Comparison of ENCODE assay signal across 10 cellular contexts in the genomic region with DNA sequence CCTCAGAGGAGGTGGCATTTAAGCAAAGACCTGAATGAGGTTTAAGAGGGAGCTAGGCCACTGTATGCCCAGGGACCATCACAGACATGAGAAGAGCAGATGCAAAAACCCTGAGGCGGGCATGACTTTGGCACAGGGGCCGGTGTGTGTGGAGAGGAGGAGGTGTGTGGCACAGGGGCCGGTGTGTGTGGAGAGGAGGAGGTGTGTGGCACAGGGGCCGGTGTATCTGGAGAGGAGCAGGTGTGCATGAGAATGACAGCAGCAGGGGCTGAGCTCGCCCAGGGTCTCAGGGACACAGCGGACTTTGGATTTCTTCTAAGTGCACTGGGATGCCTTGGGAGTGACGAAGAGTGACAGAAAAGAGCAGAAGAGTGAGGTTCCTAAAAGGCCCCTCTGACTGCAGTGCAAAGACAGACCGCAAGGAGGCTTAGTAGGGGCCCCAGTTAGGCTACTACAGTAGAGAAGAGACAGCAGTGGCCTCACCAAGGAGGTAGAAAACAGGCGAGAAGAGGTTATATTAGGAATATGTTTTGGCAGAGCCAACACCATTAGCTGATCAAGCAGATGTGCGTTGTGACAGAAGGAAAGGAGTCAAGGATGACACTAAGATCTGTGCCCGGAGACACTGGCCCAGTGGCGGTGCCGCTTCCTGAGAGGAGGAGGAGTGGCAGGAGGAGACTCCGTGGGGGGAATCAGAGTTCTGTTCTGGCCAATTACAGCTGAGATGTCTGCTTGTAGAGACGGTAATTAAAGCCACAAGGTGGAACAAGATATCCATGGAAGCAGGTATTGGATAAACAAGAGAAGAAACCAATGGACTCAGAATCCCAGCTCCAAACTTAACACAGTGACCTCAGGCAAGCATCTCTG. TPM values are rescaled to one million over a fixed set of nuclear protein-coding genes. Genes with fewer than 3 reads are reported as not detected.
DNase-seq lines count a peak whose midpoint lies in the region; ATAC-seq and TF ChIP-seq lines count a peak whose summit lies in the region.
"Had no signal": no experiment of that assay in that cellular context is flagged by ENCODE, and none has a peak within 500 bp of the region (broad histone marks: within the 10 kb centered on the region; RNA-seq: fewer than 3 reads in every experiment).

No MANE protein-coding gene starts in this region.

- DNase-seq in CD8-positive, alpha-beta T cell = no peak
- DNase-seq in IMR-90 (no peak), mammary epithelial cell (no peak), NCI-H226 (no peak), SW480 (ENCODE audit: low spot score) (no peak), inferior parietal cortex (ENCODE audit: extremely low spot score) (no peak)
- no peak for DNase-seq in activated CD4-positive, CD25-positive, alpha-beta regulatory T cell treated with anti-CD3 and anti-CD28 coated beads, Interleukin-2, amount 50 U/mL, for 72 hours
- DNase-seq: NCI-H1436, RPMI8226 had no signal

- peaks cover 56% of the 10 kb centered on the region for H3K4me1 Mint-ChIP-seq in CD8-positive, alpha-beta T cell (ENCODE audit: low read depth)
- peaks cover 56% of the 10 kb centered on the region for H3K4me1 Mint-ChIP-seq in nephron

- H2BK20ac ChIP-seq in IMR-90 (ENCODE audit: low read depth, low read length) = no peak overlapping the region

- no peak for TF ChIP-seq RAD21 in IMR-90 (IDR thresholded peaks at IDR 0.05; ENCODE audit: low read length)

- ATAC-seq in CD8-positive, alpha-beta T cell = no peak
- no peak for ATAC-seq in IMR-90 (ENCODE audit: low read depth)

- peaks cover 53 to 83% of the 10 kb centered on the region in 2 experiments for H3K79me1 ChIP-seq in IMR-90 (ENCODE audit: low read depth in 1 of 2, low read length in 2 of 2)

- H3K4me3 Mint-ChIP-seq in CD8-positive, alpha-beta T cell = no peak overlapping the region
- H3K4me3 Mint-ChIP-seq in nephron = no peak overlapping the region

- H3K4me2 ChIP-seq in IMR-90 (ENCODE audit: low read depth, low read length) = no peak overlapping the region
- H3K4me2 ChIP-seq in mammary epithelial cell (ENCODE audit: insufficient read depth, low read depth, low read length) = no peak overlapping the region

- no peak overlapping the region for H3K27ac ChIP-seq in CD8-positive, alpha-beta T cell (ENCODE audit: low read depth, low read length)
- H3K27ac ChIP-seq in IMR-90 (ENCODE audit: insufficient read depth, low read length) (no peak overlapping the region), mammary epithelial cell (ENCODE audit: insufficient read depth, low read depth, low read length) (no peak overlapping the region)

- H3K56ac ChIP-seq in IMR-90 (ENCODE audit: extremely low read depth, insufficient read depth, low read length) = no peak overlapping the region

- no peak overlapping the region for H3K9ac ChIP-seq in IMR-90 (ENCODE audit: low read depth, low read length)
- no peak overlapping the region for H3K9ac ChIP-seq in mammary epithelial cell (ENCODE audit: insufficient read depth, low read length)

- peak overlapping the region in 1 of 2 experiments; percentile 39; a peak in 1 of 4 replicates for H4K8ac ChIP-seq in IMR-90 (ENCODE audit: low read depth in 2 of 2, low read length in 2 of 2)

- H3K27ac Mint-ChIP-seq in CD8-positive, alpha-beta T cell = peak overlapping the region; percentile 8
- H3K27ac Mint-ChIP-seq in nephron = peak overlapping the region; percentile 5 to 63 (median 22)

- H3K4me3 ChIP-seq in CD8-positive, alpha-beta T cell (ENCODE audit: low read depth, low read length) = no peak overlapping the region
- H3K4me3 ChIP-seq in IMR-90 (ENCODE audit: insufficient read depth, low read depth, low read length) (no peak overlapping the region), mammary epithelial cell (replicated peaks in 1 of 3; ENCODE audit: insufficient read depth in 1 of 3, low read depth in 2 of 3, low read length in 3 of 3) (no peak overlapping the region)

- no peak overlapping the region for H2BK5ac ChIP-seq in IMR-90 (ENCODE audit: low read depth, low read length, poor library complexity, severe bottlenecking)

- H3K9me1 ChIP-seq in IMR-90 (ENCODE audit: insufficient read depth, low read length) = peaks cover 29% of the 10 kb centered on the region

- TF ChIP-seq POLR2A in IMR-90 (IDR thresholded peaks at IDR 0.05; ENCODE audit: low read depth, low read length) = no peak

- no peak overlapping the region for H3K14ac ChIP-seq in IMR-90 (replicated peaks; ENCODE audit: low read depth, low read length)

- intact Hi-C loops in CD8-positive, alpha-beta T cell (cut with DNase I, micrococcal nuclease) = no loop called here
- intact Hi-C loops in IMR-90 (cut with micrococcal nuclease) (no loop called here), mammary epithelial cell (cut with micrococcal nuclease) (no loop called here)

- BruUV-seq in IMR-90 (replicated peaks; lab: Mats Ljungman, UMichigan) (no TSS peak), mammary epithelial cell (replicated peaks; lab: Mats Ljungman, UMichigan) (no TSS peak)

- H3K9me3 ChIP-seq in CD8-positive, alpha-beta T cell (ENCODE audit: low read length) = no peaks in the 10 kb centered on the region
- no peaks in the 10 kb centered on the region for H3K9me3 ChIP-seq in IMR-90 (ENCODE audit: control insufficient read depth, insufficient read depth, low read length)
- no peaks in the 10 kb centered on the region for H3K9me3 ChIP-seq in mammary epithelial cell (replicated peaks; ENCODE audit: insufficient read depth, low read length)

- H2AFZ ChIP-seq in IMR-90 (replicated peaks; ENCODE audit: low read length, poor library complexity) = no peak overlapping the region
- no peak overlapping the region for H2AFZ ChIP-seq in mammary epithelial cell (ENCODE audit: low read depth, low read length)

- H2AK9ac ChIP-seq in IMR-90 (replicated peaks; ENCODE audit: low read depth, low read length, poor library complexity) = no peak overlapping the region

- peaks cover 21% of the 10 kb centered on the region for H3K4me1 ChIP-seq in CD8-positive, alpha-beta T cell (ENCODE audit: insufficient read depth, low read length)
- H3K4me1 ChIP-seq in IMR-90 (ENCODE audit: control insufficient read depth, insufficient read depth, low read length) (peaks cover 25% of the 10 kb centered on the region), mammary epithelial cell (ENCODE audit: insufficient read depth, low read length) (peaks cover 26% of the 10 kb centered on the region)

- H4K5ac ChIP-seq in IMR-90 (ENCODE audit: low read depth, low read length) = no peak overlapping the region

- H3K36me3 ChIP-seq in CD8-positive, alpha-beta T cell (ENCODE audit: insufficient read depth, low read length) = no peaks in the 10 kb centered on the region
- peaks cover 8% of the 10 kb centered on the region; the same call in 1 of the 2 replicates for H3K36me3 ChIP-seq in IMR-90 (ENCODE audit: control insufficient read depth, insufficient read depth, low read length)
- no peaks in the 10 kb centered on the region for H3K36me3 ChIP-seq in mammary epithelial cell (ENCODE audit: insufficient read depth, low read length)

- 77% methylated on average over 9 of the region's 15 CpGs; no CpG with 5 or more reads in 1 of the 2 experiments for WGBS in IMR-90 (ENCODE audit: extremely low coverage in 2 of 2, insufficient read length in 1 of 2), 2 experiments
- 83% methylated on average over 13 of the region's 15 CpGs for WGBS in mammary epithelial cell (ENCODE audit: low coverage, missing lambda C conversion rate)

- H3K27me3 Mint-ChIP-seq in CD8-positive, alpha-beta T cell (ENCODE audit: low read depth) = no peaks in the 10 kb centered on the region
- H3K27me3 Mint-ChIP-seq in nephron (ENCODE audit: low read depth) = no peaks in the 10 kb centered on the region

- CTCF ChIA-PET in CD8-positive, alpha-beta T cell (lab: Charles Lee) = interaction anchor here (1.9 kb wide), 1 partner anchor 142 kb away, joined by 5 read pairs; no protein-coding TSS in a partner anchor
- CTCF ChIA-PET in IMR-90 (lab: Yijun Ruan, JAX) = interaction anchor here (0.6 to 0.8 kb wide), 2 partner anchors 125 to 142 kb away, joined by 3 read pairs; no protein-coding TSS in a partner anchor
- CTCF ChIA-PET in mammary epithelial cell (lab: Charles Lee; ENCODE audit: low non-redundant PET) = no interaction called here

- peak overlapping the region; percentile 6 for H2AK5ac ChIP-seq in IMR-90 (ENCODE audit: low read depth, low read length)

- TF ChIP-seq CTCF in CD8-positive, alpha-beta T cell (IDR thresholded peaks at IDR 0.05) = no peak
- TF ChIP-seq CTCF in IMR-90 (conservative IDR thresholded peaks at IDR 0.05; ENCODE audit: low read depth, low read length) = peak; percentile 25; the same call in 1 of the 2 replicates
- TF ChIP-seq CTCF in mammary epithelial cell (conservative IDR thresholded peaks at IDR 0.05 in 1 of 2, IDR thresholded peaks at IDR 0.05 in 1 of 2; ENCODE audit: extremely low read depth in 1 of 2, insufficient read depth in 1 of 2, low read depth in 1 of 2, low read length in 2 of 2) = peak; percentile 21 to 50
- peak; percentile 43 to 60 (median 57) for TF ChIP-seq CTCF in nephron (IDR thresholded peaks at IDR 0.05; ENCODE audit: unreplicated experiment in 3 of 3)

- H3K18ac ChIP-seq in IMR-90 (ENCODE audit: low read depth, low read length) = no peak overlapping the region

- no peaks in the 10 kb centered on the region for H3K27me3 ChIP-seq in CD8-positive, alpha-beta T cell (ENCODE audit: insufficient read depth, low read length)
- no peaks in the 10 kb centered on the region for H3K27me3 ChIP-seq in IMR-90 (ENCODE audit: control insufficient read depth, insufficient read depth, low read length)
- H3K27me3 ChIP-seq in mammary epithelial cell (ENCODE audit: insufficient read depth, low read length) = no peaks in the 10 kb centered on the region

- POLR2A ChIA-PET in CD8-positive, alpha-beta T cell (lab: Charles Lee) = no interaction called here
- POLR2A ChIA-PET in IMR-90 (lab: Charles Lee; ENCODE audit: unreplicated experiment) = no interaction called here

- peaks cover 42% of the 10 kb centered on the region for H3K36me3 Mint-ChIP-seq in CD8-positive, alpha-beta T cell
- H3K36me3 Mint-ChIP-seq in nephron (ENCODE audit: low read depth) = peaks cover 7% of the 10 kb centered on the region

- H3K79me2 ChIP-seq in mammary epithelial cell (ENCODE audit: insufficient read depth, low read length) = peaks cover 75% of the 10 kb centered on the region

- peaks cover 14% of the 10 kb centered on the region; the same call in 1 of the 2 replicates for H4K20me1 ChIP-seq in IMR-90 (ENCODE audit: insufficient read depth, low read length)
- H4K20me1 ChIP-seq in mammary epithelial cell (ENCODE audit: insufficient read depth, low read length) = no peaks in the 10 kb centered on the region

- no peaks in the 10 kb centered on the region for H3K9me3 Mint-ChIP-seq in CD8-positive, alpha-beta T cell
- no peaks in the 10 kb centered on the region for H3K9me3 Mint-ChIP-seq in nephron

- no peak overlapping the region for H2BK120ac ChIP-seq in IMR-90 (ENCODE audit: low read depth, low read length)

- no peak overlapping the region for H4K91ac ChIP-seq in IMR-90 (ENCODE audit: insufficient read depth, low read depth, low read length)

- no peak overlapping the region for H3K4ac ChIP-seq in IMR-90 (ENCODE audit: low read depth, low read length)

- dilution Hi-C loops in IMR-90 (cut with HindIII; ENCODE audit: low sequenced_read_pairs, unreplicated experiment) = no loop called here
- dilution Hi-C loops in mammary epithelial cell (cut with HindIII; ENCODE audit: low sequenced_read_pairs) = no loop called here

- in situ Hi-C loops in IMR-90 (cut with MboI; ENCODE audit: low sequenced_read_pairs) (no loop called here), mammary epithelial cell (cut with MboI; ENCODE audit: low sequenced_read_pairs in 2 of 2) (no loop called here)

- no peak overlapping the region for H2BK15ac ChIP-seq in IMR-90 (ENCODE audit: low read depth, low read length)

- peak overlapping the region; percentile 44; the same call in 1 of the 2 replicates for H3K23ac ChIP-seq in IMR-90 (ENCODE audit: low read depth, low read length)

RNA-seq across cellular contexts. Expression of a gene that starts 18.4 kb away (rescaled TPM):
- 100 to 1,000 TPM; 106 to 115 TPM for total RNA-seq in CD8-positive, alpha-beta T cell
- 26.3 and 29.7 TPM in 2 replicates for total RNA-seq in IMR-90 (2012; rRNA removed)
- polyA plus RNA-seq in IMR-90 (2012; rRNA removed) = 58.2 and 65.5 TPM in 2 replicates
- polyA plus RNA-seq in IMR-90 (2012; cell fraction: cytosol; rRNA removed) = 27.1 and 37.4 TPM in 2 replicates
- 190 and 417 TPM in 2 replicates for polyA plus RNA-seq in IMR-90 (2012; cell fraction: nucleus; rRNA removed; ENCODE audit: low replicate concordance)
- 10 to 100 TPM; 26.2 to 36.6 TPM for total RNA-seq in mammary epithelial cell
- polyA plus RNA-seq in mammary epithelial cell = 25.2 TPM
- polyA minus RNA-seq in mammary epithelial cell = 13.7 TPM

RNA-seq across cellular contexts. Expression of a gene that starts 46.6 kb away (rescaled TPM):
- not detected for total RNA-seq in CD8-positive, alpha-beta T cell
- total RNA-seq in IMR-90 (2012; rRNA removed) (not detected in 2 replicates), mammary epithelial cell (not detected)
- polyA plus RNA-seq in IMR-90 (2012; rRNA removed) (not detected in 2 replicates), mammary epithelial cell (not detected)
- not detected in 2 replicates for polyA plus RNA-seq in IMR-90 (2012; cell fraction: cytosol; rRNA removed)
- polyA plus RNA-seq in IMR-90 (2012; cell fraction: nucleus; rRNA removed; ENCODE audit: low replicate concordance) = not detected in 2 replicates
- polyA minus RNA-seq in mammary epithelial cell = not detected
